ENCODE assay signal across 22 cellular contexts in genomic region chr14:81312289-81312876, GRCh38.
DNase-seq lines count a peak whose midpoint lies in the region; ATAC-seq and TF ChIP-seq lines count a peak whose summit lies in the region.
"Had no signal": no experiment of that assay in that cellular context is flagged by ENCODE, and none has a peak within 500 bp of the region (broad histone marks: within the 10 kb centered on the region; RNA-seq: fewer than 3 reads in every experiment).

No MANE protein-coding gene starts in this region.

- H3K9me3 Mint-ChIP-seq in mesothelial cell of epicardium, result peaks cover 6% of the 10 kb centered on the region
- H3K9me3 Mint-ChIP-seq in HFFc6, result no peaks in the 10 kb centered on the region; the same call in 1 of the 2 replicates
- H3K9me3 Mint-ChIP-seq: naive thymus-derived CD8-positive, alpha-beta T cell had no signal

- H3K27ac Mint-ChIP-seq in mesothelial cell of epicardium (peak overlapping the region; percentile 79), HFFc6 (no peak overlapping the region)
- H3K27ac Mint-ChIP-seq: naive thymus-derived CD8-positive, alpha-beta T cell had no signal

- ATAC-seq in GM19023 (IDR thresholded peaks at IDR 0.05; ENCODE audit: unreplicated experiment), result peak; percentile 63
- peak; percentile 47 for ATAC-seq in HG03354 (IDR thresholded peaks at IDR 0.05; ENCODE audit: poor library complexity, severe bottlenecking, unreplicated experiment)
- ATAC-seq in GM21528 (IDR thresholded peaks at IDR 0.05; ENCODE audit: low FRiP score, unreplicated experiment), result no peak
- ATAC-seq: body of pancreas; naive thymus-derived CD8-positive, alpha-beta T cell; Right ventricle myocardium inferior had no signal

- DNase-seq in caudate nucleus (lab: John Stamatoyannopoulos, UW) (no peak), mesothelial cell of epicardium (ENCODE audit: low spot score in 2 of 2, unreplicated experiment in 2 of 2) (no peak), HFFc6 (no peak), AML-193 (lab: John Stamatoyannopoulos, UW) (no peak)
- DNase-seq in stimulated activated CD4-positive, alpha-beta T cell treated with anti-CD3 and anti-CD28 coated beads, Interleukin-4, amount 100 ng/mL, for 1 hour, result no peak
- DNase-seq: body of pancreas; cortex of kidney; KG1; kidney glomerular epithelial cell; naive thymus-derived CD8-positive, alpha-beta T cell; NCI-H1092 treated with DMSO at 0.1 percent for 48 hours; NCI-H2081; NCI-H510A treated with DMSO at 0.1 percent for 48 hours; sigmoid colon; SW 1271; testis had no signal

- no peak overlapping the region for H3K4me3 Mint-ChIP-seq in mesothelial cell of epicardium
- H3K4me3 Mint-ChIP-seq in HFFc6, result no peak overlapping the region
- H3K4me3 Mint-ChIP-seq: naive thymus-derived CD8-positive, alpha-beta T cell had no signal

- H3K27ac ChIP-seq in caudate nucleus (ENCODE audit: low read depth, low read length), result peak overlapping the region; percentile 1
- H3K27ac ChIP-seq: body of pancreas, C4-2B, parathyroid adenoma, sigmoid colon, testis had no signal

- H3K27me3 Mint-ChIP-seq in mesothelial cell of epicardium (ENCODE audit: low read depth) (no peaks in the 10 kb centered on the region), HFFc6 (ENCODE audit: insufficient read depth) (peaks cover 3% of the 10 kb centered on the region; the same call in 1 of the 2 replicates)

- TF ChIP-seq CTCF in mesothelial cell of epicardium (IDR thresholded peaks at IDR 0.05; ENCODE audit: unreplicated experiment), result no peak
- TF ChIP-seq CTCF in HFFc6 (IDR thresholded peaks at IDR 0.05), result no peak

- peaks cover 56% of the 10 kb centered on the region for H3K4me1 Mint-ChIP-seq in mesothelial cell of epicardium
- no peaks in the 10 kb centered on the region for H3K4me1 Mint-ChIP-seq in HFFc6 (ENCODE audit: low read depth)
- H3K4me1 Mint-ChIP-seq: naive thymus-derived CD8-positive, alpha-beta T cell had no signal

- H3K36me3 Mint-ChIP-seq in mesothelial cell of epicardium, result peaks cover 6% of the 10 kb centered on the region
- H3K36me3 Mint-ChIP-seq in HFFc6 (ENCODE audit: low read depth), result no peaks in the 10 kb centered on the region
- H3K36me3 Mint-ChIP-seq: naive thymus-derived CD8-positive, alpha-beta T cell had no signal
